8 cellular contexts compared by ENCODE assay signal in genomic region chr1:25544819-25545218, GRCh38.
DNase-seq lines count a peak whose midpoint lies in the region; ATAC-seq lines count a peak whose summit lies in the region.

No MANE protein-coding gene starts in this region.

- ATAC-seq in activated CD4-positive, CD25-positive, alpha-beta regulatory T cell treated with anti-CD3 and anti-CD28 coated beads, Interleukin-2, amount 50 U/mL, for 24 hours, result no peak
- no peak for ATAC-seq in GM21528 (IDR thresholded peaks at IDR 0.05; ENCODE audit: low FRiP score, unreplicated experiment)
- ATAC-seq in HG03457 (IDR thresholded peaks at IDR 0.05; ENCODE audit: unreplicated experiment), result no peak

- H3K9ac ChIP-seq in NT2/D1 (ENCODE audit: insufficient read length, low read depth), result peak overlapping the region; percentile 96
- peak overlapping the region; percentile 79 to 88 for H3K9ac ChIP-seq in mucosa of rectum (ENCODE audit: low read depth in 1 of 2, low read length in 2 of 2)

- peak overlapping the region; percentile 66 for H3K27ac ChIP-seq in effector memory CD4-positive, alpha-beta T cell (ENCODE audit: insufficient read depth, low read length, poor library complexity, severe bottlenecking)
- peak overlapping the region in 1 of 2 donors; percentile 83 for H3K27ac ChIP-seq in mucosa of rectum (ENCODE audit: low read depth in 2 of 2, low read length in 2 of 2)

- peak in 10 of 14 donors; percentile 21 to 70 (median 40) for DNase-seq in C1 segment of cervical spinal cord (lab: John Stamatoyannopoulos, UW)
- no peak for DNase-seq in NT2/D1 (ENCODE audit: low read depth, low spot score)
- no peak for DNase-seq in effector memory CD4-positive, alpha-beta T cell
- no peak for DNase-seq in GM19240 (ENCODE audit: insufficient read length, low spot score)

- H3K36me3 ChIP-seq in NT2/D1 (ENCODE audit: insufficient read depth, insufficient read length, low read length) (peaks cover 7% of the 10 kb centered on the region), mucosa of rectum (ENCODE audit: control insufficient read depth in 2 of 2, insufficient read depth in 2 of 2, low read length in 2 of 2) (no peaks in the 10 kb centered on the region)
- no peaks in the 10 kb centered on the region for H3K36me3 ChIP-seq in effector memory CD4-positive, alpha-beta T cell (ENCODE audit: control insufficient read depth, insufficient read depth, low read length)

- H3K27me3 ChIP-seq in NT2/D1 (ENCODE audit: insufficient read depth, insufficient read length) (no peaks in the 10 kb centered on the region), mucosa of rectum (ENCODE audit: control insufficient read depth in 2 of 2, insufficient read depth in 2 of 2, low read length in 2 of 2) (no peaks in the 10 kb centered on the region)
- H3K27me3 ChIP-seq in effector memory CD4-positive, alpha-beta T cell (replicated peaks; ENCODE audit: control insufficient read depth, insufficient read depth, low read length, poor library complexity, severe bottlenecking), result no peaks in the 10 kb centered on the region

- H3K9me3 ChIP-seq in NT2/D1 (ENCODE audit: insufficient read depth, low read length) (no peaks in the 10 kb centered on the region), mucosa of rectum (ENCODE audit: control insufficient read depth in 2 of 2, low read length in 2 of 2) (no peaks in the 10 kb centered on the region)
- no peaks in the 10 kb centered on the region for H3K9me3 ChIP-seq in effector memory CD4-positive, alpha-beta T cell (ENCODE audit: control insufficient read depth, low read length)

- H3K4me3 ChIP-seq in NT2/D1 (ENCODE audit: insufficient read length, low read depth) (peak overlapping the region; percentile 80), mucosa of rectum (ENCODE audit: low read length in 2 of 2) (peak overlapping the region; percentile 74 to 79)
- H3K4me3 ChIP-seq in effector memory CD4-positive, alpha-beta T cell (ENCODE audit: insufficient read depth, low read depth, low read length, poor library complexity, severe bottlenecking), result peak overlapping the region; percentile 93

- H3K4me1 ChIP-seq in NT2/D1 (ENCODE audit: insufficient read depth, insufficient read length) (peaks cover 34% of the 10 kb centered on the region), mucosa of rectum (ENCODE audit: control insufficient read depth in 2 of 2, insufficient read depth in 2 of 2, low read length in 2 of 2) (peaks cover 40 to 46% of the 10 kb centered on the region in 2 donors)
- peaks cover 51% of the 10 kb centered on the region for H3K4me1 ChIP-seq in effector memory CD4-positive, alpha-beta T cell (ENCODE audit: control insufficient read depth, insufficient read depth, low read length, poor library complexity, severe bottlenecking)

Comparison
In these comparisons a context has a peak if more than half of its experiments do, and no peak if none do; other contexts are left out.
1. DNase-seq: peak in C1 segment of cervical spinal cord (10 of 14); none in NT2/D1 (single experiment), effector memory CD4-positive, alpha-beta T cell (0 of 3) and GM19240 (single experiment).
2. Peak in every context shown above with its lines, with median percentiles within 50 percentile points of each other: H3K4me3 ChIP-seq.